8 cellular contexts compared by ENCODE assay signal in the genomic region with DNA sequence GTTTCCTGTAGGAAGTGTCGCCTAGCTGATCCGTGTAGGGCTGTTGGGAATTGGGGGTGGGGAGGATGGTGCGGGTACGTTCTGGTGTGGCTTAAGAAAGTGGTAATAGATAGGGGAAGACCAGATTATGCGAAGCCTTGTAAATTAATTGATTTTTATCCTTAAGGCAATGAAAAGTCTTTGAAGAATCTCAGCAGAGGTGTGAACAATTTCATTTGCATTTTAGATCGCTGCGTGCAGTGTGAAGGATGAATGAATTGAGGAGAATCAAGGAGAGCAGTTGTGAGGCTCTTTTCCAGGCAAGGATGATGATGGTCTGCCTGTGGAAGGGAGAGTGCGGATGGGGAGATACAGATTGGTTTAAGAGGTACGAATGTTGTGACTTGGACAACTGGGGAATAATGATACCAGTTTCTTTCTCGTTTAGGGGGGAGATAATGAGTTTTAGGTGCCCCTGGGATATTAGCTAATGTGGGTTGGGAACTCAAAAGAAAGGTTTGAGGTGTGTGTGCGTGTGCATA. TPM values are rescaled to one million over a fixed set of nuclear protein-coding genes. Genes with fewer than 3 reads are reported as not detected.
DNase-seq lines count a peak whose midpoint lies in the region; ATAC-seq, FAIRE-seq and TF ChIP-seq lines count a peak whose summit lies in the region.

No MANE protein-coding gene starts in this region.

- H2AFZ ChIP-seq in K562 (ENCODE audit: low read depth, low read length) = peak overlapping the region; percentile 94

- no peak for TF ChIP-seq POLR2A in K562 (conservative IDR thresholded peaks at IDR 0.05)

- FAIRE-seq in K562 (lab: Jason Lieb, UNC) = no peak

- no peaks in the 10 kb centered on the region for H3K27me3 Mint-ChIP-seq in chondrocyte (ENCODE audit: low read depth)

- peak overlapping the region; percentile 97 for H3K4me2 ChIP-seq in K562 (ENCODE audit: insufficient read depth, low read length)

- no peaks in the 10 kb centered on the region for H3K9me3 Mint-ChIP-seq in chondrocyte (ENCODE audit: low read depth)

- H3K27ac ChIP-seq in C4-2B (peak overlapping the region; percentile 91), K562 (ENCODE audit: extremely low read depth, low read depth, low read length) (peak overlapping the region; percentile 89)

- H3K4me1 ChIP-seq in K562 (replicated peaks in 1 of 2; ENCODE audit: control insufficient read depth in 2 of 2, insufficient read depth in 2 of 2, low read length in 2 of 2) (peaks cover 7 to 15% of the 10 kb centered on the region in 2 experiments; a peak in 3 of 5 replicates), mononuclear cell (ENCODE audit: insufficient read depth, low read length) (peaks cover 80% of the 10 kb centered on the region)

- TSS peak; percentile 81 for BruUV-seq in K562 (replicated peaks; lab: Mats Ljungman, UMichigan)

- H3K27me3 ChIP-seq in K562 (ENCODE audit: control insufficient read depth in 2 of 2, insufficient read depth in 2 of 2, low read length in 2 of 2) (no peaks in the 10 kb centered on the region), mononuclear cell (ENCODE audit: insufficient read depth, low read length) (no peaks in the 10 kb centered on the region)

- peaks cover 26% of the 10 kb centered on the region for H3K4me1 Mint-ChIP-seq in chondrocyte (ENCODE audit: low read depth)

- peaks cover 56% of the 10 kb centered on the region for H3K79me2 ChIP-seq in K562 (ENCODE audit: control insufficient read depth, insufficient read depth, low read length)

- H3K4me3 ChIP-seq in K562 (peak overlapping the region; percentile 57), mononuclear cell (ENCODE audit: low read length) (peak overlapping the region; percentile 97)

- H4K20me1 ChIP-seq in K562 (replicated peaks; ENCODE audit: control insufficient read depth, insufficient read depth, low read length) = no peaks in the 10 kb centered on the region

- H3K9ac ChIP-seq in K562 (ENCODE audit: insufficient read depth in 1 of 2, low read depth in 2 of 2, low read length in 2 of 2) = peak overlapping the region; percentile 90

- H3K36me3 Mint-ChIP-seq in chondrocyte (ENCODE audit: low read depth) = peaks cover 4% of the 10 kb centered on the region

- peak; percentile 3 for ATAC-seq in HG03378 (IDR thresholded peaks at IDR 0.05; ENCODE audit: unreplicated experiment)
- peak; percentile 14; the same call in 2 of the 3 replicates for ATAC-seq in K562
- ATAC-seq in HG03045 (IDR thresholded peaks at IDR 0.05; ENCODE audit: unreplicated experiment) = no peak

- intact Hi-C loops in K562 (cut with micrococcal nuclease) = loop anchor here (5.0 to 10.0 kb wide), 3 partner anchors 34 to 408 kb away; a partner anchor contains a TSS

- no peak for TF ChIP-seq EP300 in K562 (IDR thresholded peaks at IDR 0.05; ENCODE audit: low read length)

- no peaks in the 10 kb centered on the region for H3K9me1 ChIP-seq in K562 (ENCODE audit: control insufficient read depth, insufficient read depth, low read length)

- under 1% methylated on average over 11 of the region's 11 CpGs for WGBS in K562 (ENCODE audit: insufficient coverage, low coverage, missing lambda C conversion rate)

- H3K27ac Mint-ChIP-seq in chondrocyte (ENCODE audit: unreplicated experiment) = no peak overlapping the region

- DNase-seq in K562 (ENCODE audit: extremely low read depth in 1 of 4, low spot score in 3 of 4) (peak in 2 of 4 experiments; percentile 20 to 32), chondrocyte (ENCODE audit: low spot score) (no peak), T-helper 1 cell (no peak), T-helper 2 cell (no peak)

- peaks cover 25% of the 10 kb centered on the region for H3K36me3 ChIP-seq in K562 (ENCODE audit: control insufficient read depth, insufficient read depth, low read length)

- POLR2A ChIA-PET in K562 (lab: Yijun Ruan, JAX) = interaction anchor here (0.6 to 4.2 kb wide), 26 partner anchors 8 to 770 kb away, joined by 3 to 20 read pairs (median 4); a partner anchor contains a TSS

- TF ChIP-seq CTCF in C4-2B (conservative IDR thresholded peaks at IDR 0.05) = no peak
- no peak for TF ChIP-seq CTCF in K562 (IDR thresholded peaks at IDR 0.05 in 2 of 3, conservative IDR thresholded peaks at IDR 0.05 in 1 of 3; ENCODE audit: insufficient read depth in 2 of 3, low read depth in 1 of 3, low read length in 3 of 3)
- TF ChIP-seq CTCF in chondrocyte (IDR thresholded peaks at IDR 0.05) = no peak

- CTCF ChIA-PET in K562 (lab: Yijun Ruan, JAX; ENCODE audit: low intra/inter-chr PET ratio) = no interaction called here

- no peak overlapping the region for H3K4me3 Mint-ChIP-seq in chondrocyte (ENCODE audit: unreplicated experiment)

- TF ChIP-seq RAD21 in K562 (CRISPR knock-in tag; conservative IDR thresholded peaks at IDR 0.05 in 1 of 2, IDR thresholded peaks at IDR 0.05 in 1 of 2) = no peak

- H3K9me3 ChIP-seq in K562 (replicated peaks; ENCODE audit: control insufficient read depth, insufficient read depth, low read depth, low read length) (no peaks in the 10 kb centered on the region), mononuclear cell (ENCODE audit: low read depth, low read length) (no peaks in the 10 kb centered on the region)

- in situ Hi-C loops in K562 (cut with MboI) = no loop called here

RNA-seq across cellular contexts. Expression of a gene that starts 0.8 kb away (rescaled TPM):
- total RNA-seq in K562 (2011; cell fraction: chromatin; rRNA removed; ENCODE audit: low replicate concordance) = 15.2 and 18.5 TPM in 2 replicates
- total RNA-seq in K562 (2011; cell fraction: nucleolus; rRNA removed) = 11.6 and 11.8 TPM in 2 replicates
- 15.0 and 20.0 TPM in 2 replicates for total RNA-seq in K562 (2011; cell fraction: nucleoplasm; rRNA removed)
- total RNA-seq in K562 (2014; rRNA removed) (15.6 and 19.1 TPM in 2 replicates), K562 (2014; rRNA removed; fragmentation: Illumina TruSeq; extraction: Trizol) (11.6 and 12.0 TPM in 2 replicates), K562 (2015; rRNA removed; fragmentation: Illumina TruSeq; extraction: Trizol) (11.6 and 13.4 TPM in 2 replicates), K562 (2021) (26.3 and 29.0 TPM in 2 replicates), mononuclear cell (27.2 TPM), chondrocyte (34.7 to 38.3 TPM (median 36.7 TPM) in 3 replicates)
- polyA plus RNA-seq in K562 (2011; rRNA removed) (16.0 and 24.4 TPM in 2 replicates), K562 (2014; fragmentation: Illumina TruSeq; extraction: Trizol) (31.4 and 35.0 TPM in 2 replicates), K562 (2014; fragmentation: Nextera tagmentation; extraction: Ambion mirVana) (10 to 100 TPM; 31.6 to 41.0 TPM), K562 (2014; rRNA removed) (16.7 and 16.8 TPM in 2 replicates)
- 38.4 and 56.4 TPM in 2 replicates for polyA plus RNA-seq in K562 (2011; cell fraction: cytosol; rRNA removed)
- polyA plus RNA-seq in K562 (2011; cell fraction: nucleus; rRNA removed) = 27.9 and 37.6 TPM in 2 replicates
- polyA plus RNA-seq in K562 (2012) = 27.7 and 29.6 TPM in 2 replicates
- 26.2 and 47.1 TPM in 2 replicates for polyA minus RNA-seq in K562 (2011; rRNA and poly(A)+ RNA removed)
- polyA minus RNA-seq in K562 (2011; cell fraction: cytosol; rRNA and poly(A)+ RNA removed) = 10.9 and 16.7 TPM in 2 replicates
- polyA minus RNA-seq in K562 (2011; cell fraction: nucleus; rRNA and poly(A)+ RNA removed) = 5.1 and 6.2 TPM in 2 replicates

RNA-seq across cellular contexts. Expression of a gene that starts 15.4 kb away (rescaled TPM):
- total RNA-seq in K562 (2011; cell fraction: chromatin; rRNA removed; ENCODE audit: low replicate concordance) = 50.4 and 95.6 TPM in 2 replicates
- 57.4 and 67.9 TPM in 2 replicates for total RNA-seq in K562 (2011; cell fraction: nucleolus; rRNA removed)
- total RNA-seq in K562 (2011; cell fraction: nucleoplasm; rRNA removed) = 49.4 and 62.0 TPM in 2 replicates
- 23.1 and 29.3 TPM in 2 replicates for total RNA-seq in K562 (2014; rRNA removed)
- 30.2 and 30.9 TPM in 2 replicates for total RNA-seq in K562 (2014; rRNA removed; fragmentation: Illumina TruSeq; extraction: Trizol)
- total RNA-seq in K562 (2015; rRNA removed; fragmentation: Illumina TruSeq; extraction: Trizol) = 25.6 and 27.4 TPM in 2 replicates
- 35.9 and 41.0 TPM in 2 replicates for total RNA-seq in K562 (2021)
- polyA plus RNA-seq in K562 (2011; rRNA removed) = 18.4 and 25.1 TPM in 2 replicates
- polyA plus RNA-seq in K562 (2011; cell fraction: cytosol; rRNA removed) = 26.0 and 39.0 TPM in 2 replicates
- 90.2 and 129 TPM in 2 replicates for polyA plus RNA-seq in K562 (2011; cell fraction: nucleus; rRNA removed)
- polyA plus RNA-seq in K562 (2012) = 33.6 and 64.4 TPM in 2 replicates
- 48.9 and 49.2 TPM in 2 replicates for polyA plus RNA-seq in K562 (2014; fragmentation: Illumina TruSeq; extraction: Trizol)
- 10 to 100 TPM; 69.8 to 76.0 TPM for polyA plus RNA-seq in K562 (2014; fragmentation: Nextera tagmentation; extraction: Ambion mirVana)
- 33.7 and 35.5 TPM in 2 replicates for polyA plus RNA-seq in K562 (2014; rRNA removed)
- 15.2 and 18.3 TPM in 2 replicates for polyA minus RNA-seq in K562 (2011; rRNA and poly(A)+ RNA removed)
- polyA minus RNA-seq in K562 (2011; cell fraction: cytosol; rRNA and poly(A)+ RNA removed) = 9.4 and 14.5 TPM in 2 replicates
- polyA minus RNA-seq in K562 (2011; cell fraction: nucleus; rRNA and poly(A)+ RNA removed) = 27.5 and 36.8 TPM in 2 replicates
- 9.0 TPM for total RNA-seq in mononuclear cell
- 25.3 to 33.1 TPM (median 27.6 TPM) in 3 replicates for total RNA-seq in chondrocyte

RNA-seq across cellular contexts. Expression of a gene that starts 15.4 kb away (rescaled TPM):
- total RNA-seq in K562 (2011; cell fraction: chromatin; rRNA removed; ENCODE audit: low replicate concordance) = 7.8 and 9.5 TPM in 2 replicates
- 11.7 and 12.6 TPM in 2 replicates for total RNA-seq in K562 (2011; cell fraction: nucleolus; rRNA removed)
- total RNA-seq in K562 (2011; cell fraction: nucleoplasm; rRNA removed) = 12.9 and 15.2 TPM in 2 replicates
- 154 and 172 TPM in 2 replicates for total RNA-seq in K562 (2014; rRNA removed)
- total RNA-seq in K562 (2014; rRNA removed; fragmentation: Illumina TruSeq; extraction: Trizol) = 101 and 120 TPM in 2 replicates
- 104 TPM in 2 replicates for total RNA-seq in K562 (2015; rRNA removed; fragmentation: Illumina TruSeq; extraction: Trizol)
- total RNA-seq in K562 (2021) = 142 and 144 TPM in 2 replicates
- 120 and 176 TPM in 2 replicates for polyA plus RNA-seq in K562 (2011; rRNA removed)
- polyA plus RNA-seq in K562 (2011; cell fraction: cytosol; rRNA removed) = 84.9 and 146 TPM in 2 replicates
- 22.6 and 36.2 TPM in 2 replicates for polyA plus RNA-seq in K562 (2011; cell fraction: nucleus; rRNA removed)
- polyA plus RNA-seq in K562 (2012) = 171 and 265 TPM in 2 replicates
- 181 and 235 TPM in 2 replicates for polyA plus RNA-seq in K562 (2014; fragmentation: Illumina TruSeq; extraction: Trizol)
- polyA plus RNA-seq in K562 (2014; fragmentation: Nextera tagmentation; extraction: Ambion mirVana) = 10 to 100 TPM; 50.2 to 77.1 TPM
- 335 and 361 TPM in 2 replicates for polyA plus RNA-seq in K562 (2014; rRNA removed)
- 107 and 130 TPM in 2 replicates for polyA minus RNA-seq in K562 (2011; rRNA and poly(A)+ RNA removed)
- polyA minus RNA-seq in K562 (2011; cell fraction: cytosol; rRNA and poly(A)+ RNA removed) = 25.7 and 27.9 TPM in 2 replicates
- 4.8 and 15.6 TPM in 2 replicates for polyA minus RNA-seq in K562 (2011; cell fraction: nucleus; rRNA and poly(A)+ RNA removed)
- total RNA-seq in mononuclear cell = 20.0 TPM
- total RNA-seq in chondrocyte = 53.7 to 58.7 TPM (median 57.9 TPM) in 3 replicates

RNA-seq across cellular contexts. Expression of a gene that starts 20.5 kb away (rescaled TPM):
- 38.3 and 47.8 TPM in 2 replicates for total RNA-seq in K562 (2011; cell fraction: chromatin; rRNA removed; ENCODE audit: low replicate concordance)
- total RNA-seq in K562 (2011; cell fraction: nucleolus; rRNA removed) = 27.1 and 28.9 TPM in 2 replicates
- total RNA-seq in K562 (2011; cell fraction: nucleoplasm; rRNA removed) = 45.8 and 57.9 TPM in 2 replicates
- total RNA-seq in K562 (2014; rRNA removed) (97.1 and 112 TPM in 2 replicates), K562 (2014; rRNA removed; fragmentation: Illumina TruSeq; extraction: Trizol) (151 TPM in 2 replicates), K562 (2015; rRNA removed; fragmentation: Illumina TruSeq; extraction: Trizol) (165 and 167 TPM in 2 replicates), K562 (2021) (92.8 and 94.2 TPM in 2 replicates), mononuclear cell (118 TPM), chondrocyte (84.2 to 95.6 TPM (median 89.4 TPM) in 3 replicates)
- polyA plus RNA-seq in K562 (2011; rRNA removed) (161 and 166 TPM in 2 replicates), K562 (2014; fragmentation: Illumina TruSeq; extraction: Trizol) (167 and 190 TPM in 2 replicates), K562 (2014; fragmentation: Nextera tagmentation; extraction: Ambion mirVana) (100 to 1,000 TPM; 213 to 220 TPM), K562 (2014; rRNA removed) (113 and 143 TPM in 2 replicates)
- 91.4 and 190 TPM in 2 replicates for polyA plus RNA-seq in K562 (2011; cell fraction: cytosol; rRNA removed)
- polyA plus RNA-seq in K562 (2011; cell fraction: nucleus; rRNA removed) = 39.8 and 76.0 TPM in 2 replicates
- 124 and 155 TPM in 2 replicates for polyA plus RNA-seq in K562 (2012)
- polyA minus RNA-seq in K562 (2011; rRNA and poly(A)+ RNA removed) = 154 and 155 TPM in 2 replicates
- polyA minus RNA-seq in K562 (2011; cell fraction: cytosol; rRNA and poly(A)+ RNA removed) = 56.1 and 62.8 TPM in 2 replicates
- 16.7 and 35.9 TPM in 2 replicates for polyA minus RNA-seq in K562 (2011; cell fraction: nucleus; rRNA and poly(A)+ RNA removed)

RNA-seq across cellular contexts. Expression of a gene that starts 26.0 kb away (rescaled TPM):
- 83.0 and 141 TPM in 2 replicates for total RNA-seq in K562 (2011; cell fraction: chromatin; rRNA removed; ENCODE audit: low replicate concordance)
- total RNA-seq in K562 (2011; cell fraction: nucleolus; rRNA removed) = 82.2 and 86.2 TPM in 2 replicates
- total RNA-seq in K562 (2011; cell fraction: nucleoplasm; rRNA removed) = 77.2 and 80.0 TPM in 2 replicates
- total RNA-seq in K562 (2014; rRNA removed) (21.6 and 25.7 TPM in 2 replicates), K562 (2014; rRNA removed; fragmentation: Illumina TruSeq; extraction: Trizol) (4.9 and 5.1 TPM in 2 replicates), K562 (2015; rRNA removed; fragmentation: Illumina TruSeq; extraction: Trizol) (7.2 and 9.5 TPM in 2 replicates), K562 (2021) (41.7 and 42.7 TPM in 2 replicates), mononuclear cell (11.1 TPM), chondrocyte (15.7 to 24.8 TPM (median 16.0 TPM) in 3 replicates)
- polyA plus RNA-seq in K562 (2011; rRNA removed) (22.9 and 38.9 TPM in 2 replicates), K562 (2014; fragmentation: Illumina TruSeq; extraction: Trizol) (44.9 and 52.4 TPM in 2 replicates), K562 (2014; fragmentation: Nextera tagmentation; extraction: Ambion mirVana) (10 to 100 TPM; 14.7 to 14.8 TPM), K562 (2014; rRNA removed) (35.4 and 39.3 TPM in 2 replicates)
- 42.3 and 59.0 TPM in 2 replicates for polyA plus RNA-seq in K562 (2011; cell fraction: cytosol; rRNA removed)
- 238 and 248 TPM in 2 replicates for polyA plus RNA-seq in K562 (2011; cell fraction: nucleus; rRNA removed)
- 26.7 and 40.5 TPM in 2 replicates for polyA plus RNA-seq in K562 (2012)
- polyA minus RNA-seq in K562 (2011; rRNA and poly(A)+ RNA removed) = 13.3 and 16.3 TPM in 2 replicates
- 15.9 and 25.0 TPM in 2 replicates for polyA minus RNA-seq in K562 (2011; cell fraction: cytosol; rRNA and poly(A)+ RNA removed)
- polyA minus RNA-seq in K562 (2011; cell fraction: nucleus; rRNA and poly(A)+ RNA removed) = 42.5 and 75.6 TPM in 2 replicates
